ENCODE assay signal across 1 cellular context in the genomic region with DNA sequence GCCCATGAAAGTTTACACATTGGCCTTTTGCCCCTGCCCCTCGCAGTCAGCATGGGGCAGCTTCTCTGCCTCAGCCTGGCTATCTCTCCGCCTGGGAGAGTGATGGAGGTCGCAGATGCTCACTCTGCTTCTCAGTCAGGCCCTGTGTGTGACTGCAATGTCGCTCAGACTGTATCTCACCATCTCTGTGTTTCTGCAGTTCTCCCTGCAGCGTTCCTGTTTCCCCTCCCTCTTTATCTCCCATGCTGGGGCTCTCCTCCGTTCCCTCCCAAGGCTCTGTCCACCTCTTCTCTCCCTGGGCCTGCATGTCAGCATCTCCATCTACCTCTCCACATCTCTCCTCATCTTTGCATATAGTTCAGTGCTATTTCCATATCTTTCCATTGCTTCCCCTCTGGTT.
TF ChIP-seq lines count a peak whose summit lies in the region.

No MANE protein-coding gene starts in this region.

TF ChIP-seq in K562, 482 proteins besides CTCF, POLR2A, EP300 and RAD21:
- TF ChIP-seq, protein P1, sequence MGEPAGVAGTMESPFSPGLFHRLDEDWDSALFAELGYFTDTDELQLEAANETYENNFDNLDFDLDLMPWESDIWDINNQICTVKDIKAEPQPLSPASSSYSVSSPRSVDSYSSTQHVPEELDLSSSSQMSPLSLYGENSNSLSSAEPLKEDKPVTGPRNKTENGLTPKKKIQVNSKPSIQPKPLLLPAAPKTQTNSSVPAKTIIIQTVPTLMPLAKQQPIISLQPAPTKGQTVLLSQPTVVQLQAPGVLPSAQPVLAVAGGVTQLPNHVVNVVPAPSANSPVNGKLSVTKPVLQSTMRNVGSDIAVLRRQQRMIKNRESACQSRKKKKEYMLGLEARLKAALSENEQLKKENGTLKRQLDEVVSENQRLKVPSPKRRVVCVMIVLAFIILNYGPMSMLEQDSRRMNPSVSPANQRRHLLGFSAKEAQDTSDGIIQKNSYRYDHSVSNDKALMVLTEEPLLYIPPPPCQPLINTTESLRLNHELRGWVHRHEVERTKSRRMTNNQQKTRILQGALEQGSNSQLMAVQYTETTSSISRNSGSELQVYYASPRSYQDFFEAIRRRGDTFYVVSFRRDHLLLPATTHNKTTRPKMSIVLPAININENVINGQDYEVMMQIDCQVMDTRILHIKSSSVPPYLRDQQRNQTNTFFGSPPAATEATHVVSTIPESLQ (CRISPR knock-in tag; IDR thresholded peaks at IDR 0.05), result no peak
- 0 out of 2 replicates have a peak, but pooled peaks have one; percentile 43 for TF ChIP-seq OTX1 (CRISPR knock-in tag; IDR thresholded peaks at IDR 0.05)
